ENCODE assay signal across 23 cellular contexts in genomic region chr12:103820881-103821489, GRCh38. TPM values are rescaled to one million over a fixed set of nuclear protein-coding genes. Genes with fewer than 3 reads are reported as not detected.
A peak's percentile ranks its signal among the peaks of the same experiment; 100 is the strongest.
DNase-seq lines count a peak whose midpoint lies in the region; ATAC-seq and TF ChIP-seq lines count a peak whose summit lies in the region.
"Had no signal": no experiment of that assay in that cellular context is flagged by ENCODE, and none has a peak within 500 bp of the region (broad histone marks: within the 10 kb centered on the region; RNA-seq: fewer than 3 reads in every experiment).

No MANE protein-coding gene starts in this region.

- peak overlapping the region; percentile 85 for H2BK20ac ChIP-seq in IMR-90 (ENCODE audit: low read depth, low read length)

- no TSS peak for BruUV-seq in IMR-90 (replicated peaks; lab: Mats Ljungman, UMichigan)

- no peaks in the 10 kb centered on the region; the same call in 1 of the 2 replicates for H3K36me3 ChIP-seq in IMR-90 (ENCODE audit: control insufficient read depth, insufficient read depth, low read length)
- H3K36me3 ChIP-seq in colonic mucosa: no peaks in the 10 kb centered on the region
- no peaks in the 10 kb centered on the region for H3K36me3 ChIP-seq in trophoblast cell (ENCODE audit: control insufficient read depth in 1 of 2, insufficient read depth in 2 of 2, low read length in 2 of 2)
- H3K36me3 ChIP-seq: SJCRH30 had no signal

- H2BK120ac ChIP-seq in IMR-90 (ENCODE audit: low read depth, low read length): peak overlapping the region; percentile 46
- H2BK120ac ChIP-seq in trophoblast cell (ENCODE audit: insufficient read depth, low read length, poor library complexity): no peak overlapping the region

- no CpG with 5 or more reads among the region's 3 CpGs for WGBS in IMR-90 (ENCODE audit: extremely low coverage in 2 of 2, insufficient read length in 1 of 2), 2 experiments
- no CpG with 5 or more reads among the region's 3 CpGs for WGBS in trophoblast cell (ENCODE audit: extremely low coverage, insufficient coverage, insufficient read length)

- H3K4ac ChIP-seq in IMR-90 (ENCODE audit: low read depth, low read length) (peak overlapping the region; percentile 80), trophoblast cell (ENCODE audit: low read depth, low read length) (no peak overlapping the region)

- H3K14ac ChIP-seq in IMR-90 (replicated peaks; ENCODE audit: low read depth, low read length) (peak overlapping the region; percentile 72), trophoblast cell (ENCODE audit: low read length) (no peak overlapping the region)

- H2BK12ac ChIP-seq in trophoblast cell (ENCODE audit: low read length): no peak overlapping the region

- H3K4me1 ChIP-seq in IMR-90 (ENCODE audit: control insufficient read depth, insufficient read depth, low read length) (peaks cover 21% of the 10 kb centered on the region), colonic mucosa (no peaks in the 10 kb centered on the region), trophoblast cell (ENCODE audit: control insufficient read depth in 1 of 2, insufficient read depth in 2 of 2, low read length in 2 of 2) (no peaks in the 10 kb centered on the region)
- H3K4me1 ChIP-seq: SJCRH30 had no signal

- no peak for TF ChIP-seq POLR2A in IMR-90 (IDR thresholded peaks at IDR 0.05; ENCODE audit: low read depth, low read length)

- in situ Hi-C loops in IMR-90 (cut with MboI; ENCODE audit: low sequenced_read_pairs): no loop called here

- DNase-seq in IMR-90 (no peak), colonic mucosa (peak; percentile 13), trophoblast cell (no peak), NCI-H2227 (lab: John Stamatoyannopoulos, UW; ENCODE audit: unreplicated experiment) (no peak), SW480 (ENCODE audit: low spot score) (no peak), NCI-H1105 treated with DMSO at 0.1 percent for 48 hours (lab: John Stamatoyannopoulos, UW) (no peak)
- DNase-seq: CD8-positive, alpha-beta memory T cell; DMS 273 treated with DMSO at 0.1 percent for 48 hours; DMS79; GDM1; KG1; MM.1S; NCI-H1417; NCI-H1694; NCI-H2029 treated with DMSO at 0.1 percent for 48 hours; NCI-H2227 treated with DMSO at 0.1 percent for 48 hours; NCI-H526 treated with DMSO at 0.1 percent for 48 hours; SJCRH30 had no signal

- H3K4me2 ChIP-seq in IMR-90 (ENCODE audit: low read depth, low read length) (no peak overlapping the region), trophoblast cell (ENCODE audit: low read length) (no peak overlapping the region)
- H3K4me2 ChIP-seq: PC-9 had no signal

- H3K79me2 ChIP-seq in trophoblast cell (ENCODE audit: control insufficient read depth, insufficient read depth, low read length, poor library complexity): no peaks in the 10 kb centered on the region

- no peak overlapping the region for H4K12ac ChIP-seq in trophoblast cell (ENCODE audit: low read depth, low read length)

- POLR2A ChIA-PET in IMR-90 (lab: Charles Lee; ENCODE audit: unreplicated experiment): no interaction called here

- H2AFZ ChIP-seq in IMR-90 (replicated peaks; ENCODE audit: low read length, poor library complexity) (peak overlapping the region; percentile 5), trophoblast cell (ENCODE audit: insufficient read depth, low read length, poor library complexity) (no peak overlapping the region)
- H2AFZ ChIP-seq: PC-9 had no signal

- peak overlapping the region; percentile 81 for H2AK5ac ChIP-seq in IMR-90 (ENCODE audit: low read depth, low read length)
- H2AK5ac ChIP-seq in trophoblast cell (ENCODE audit: low read length): no peak overlapping the region

- dilution Hi-C loops in IMR-90 (cut with HindIII; ENCODE audit: low sequenced_read_pairs, unreplicated experiment): no loop called here

- peak overlapping the region; percentile 48; the same call in 2 of the 3 replicates for H2BK15ac ChIP-seq in IMR-90 (ENCODE audit: low read depth, low read length)

- no peak for ATAC-seq in IMR-90 (ENCODE audit: low read depth)
- ATAC-seq in GM19351 (IDR thresholded peaks at IDR 0.05; ENCODE audit: unreplicated experiment): no peak
- ATAC-seq: GM12878, Right ventricle myocardium inferior had no signal

- TF ChIP-seq CTCF in IMR-90 (conservative IDR thresholded peaks at IDR 0.05; ENCODE audit: low read depth, low read length) (no peak), colonic mucosa (IDR thresholded peaks at IDR 0.05) (no peak)

- H4K20me1 ChIP-seq in IMR-90 (ENCODE audit: insufficient read depth, low read length): no peaks in the 10 kb centered on the region; the same call in 1 of the 2 replicates

- H3K23ac ChIP-seq in IMR-90 (ENCODE audit: low read depth, low read length): peak overlapping the region; percentile 63; the same call in 1 of the 2 replicates
- peak overlapping the region; percentile 56 for H3K23ac ChIP-seq in trophoblast cell (ENCODE audit: low read length)

- H3K56ac ChIP-seq in IMR-90 (ENCODE audit: extremely low read depth, insufficient read depth, low read length): no peak overlapping the region

- H2BK5ac ChIP-seq in IMR-90 (ENCODE audit: low read depth, low read length, poor library complexity, severe bottlenecking) (peak overlapping the region; percentile 76), trophoblast cell (ENCODE audit: low read depth, low read length, poor library complexity) (no peak overlapping the region)

- H4K5ac ChIP-seq in IMR-90 (ENCODE audit: low read depth, low read length): no peak overlapping the region

- H3K9me3 ChIP-seq in IMR-90 (ENCODE audit: control insufficient read depth, insufficient read depth, low read length) (no peaks in the 10 kb centered on the region), colonic mucosa (no peaks in the 10 kb centered on the region), trophoblast cell (ENCODE audit: insufficient read depth, low read depth, low read length) (peaks cover 3% of the 10 kb centered on the region)
- H3K9me3 ChIP-seq: SJCRH30 had no signal

- peak overlapping the region; percentile 82 for H4K91ac ChIP-seq in IMR-90 (ENCODE audit: insufficient read depth, low read depth, low read length)
- no peak overlapping the region for H4K91ac ChIP-seq in trophoblast cell (ENCODE audit: low read depth, low read length)

- H2AK9ac ChIP-seq in IMR-90 (replicated peaks; ENCODE audit: low read depth, low read length, poor library complexity): peak overlapping the region; percentile 10

- peaks cover 19% of the 10 kb centered on the region for H3K9me1 ChIP-seq in IMR-90 (ENCODE audit: insufficient read depth, low read length)

- intact Hi-C loops in IMR-90 (cut with micrococcal nuclease) (no loop called here), colonic mucosa (cut with DNase I) (no loop called here)

- no peak overlapping the region for H3K27ac ChIP-seq in IMR-90 (ENCODE audit: insufficient read depth, low read length)
- no peak overlapping the region for H3K27ac ChIP-seq in colonic mucosa
- H3K27ac ChIP-seq in trophoblast cell (ENCODE audit: low read depth, low read length): no peak overlapping the region
- H3K27ac ChIP-seq: C4-2B, PC-9, SJCRH30 had no signal

- H3K79me1 ChIP-seq in IMR-90 (ENCODE audit: low read depth in 1 of 2, low read length in 2 of 2): peaks cover 50 to 68% of the 10 kb centered on the region in 2 experiments
- H3K79me1 ChIP-seq in trophoblast cell (ENCODE audit: low read length): no peaks in the 10 kb centered on the region

- H3K9ac ChIP-seq in IMR-90 (ENCODE audit: low read depth, low read length) (no peak overlapping the region), colonic mucosa (ENCODE audit: low read depth in 2 of 2, low read length in 2 of 2) (no peak overlapping the region), trophoblast cell (ENCODE audit: low read length) (no peak overlapping the region)

- peak overlapping the region; percentile 71 for H3K18ac ChIP-seq in IMR-90 (ENCODE audit: low read depth, low read length)
- no peak overlapping the region for H3K18ac ChIP-seq in trophoblast cell (ENCODE audit: low read length)

- peak overlapping the region; percentile 8 to 22; a peak in 1 of 4 replicates for H4K8ac ChIP-seq in IMR-90 (ENCODE audit: low read depth in 2 of 2, low read length in 2 of 2)
- H4K8ac ChIP-seq in trophoblast cell (ENCODE audit: low read depth, low read length): no peak overlapping the region

- CTCF ChIA-PET in IMR-90 (lab: Yijun Ruan, JAX): no interaction called here

- no peak overlapping the region for H3K4me3 ChIP-seq in IMR-90 (ENCODE audit: insufficient read depth, low read depth, low read length)
- H3K4me3 ChIP-seq in colonic mucosa: no peak overlapping the region
- H3K4me3 ChIP-seq in trophoblast cell (ENCODE audit: low read depth, low read length): no peak overlapping the region
- H3K4me3 ChIP-seq: GM12878, PC-9, SJCRH30 had no signal

- TF ChIP-seq RAD21 in IMR-90 (IDR thresholded peaks at IDR 0.05; ENCODE audit: low read length): no peak

- H3K27me3 ChIP-seq in IMR-90 (ENCODE audit: control insufficient read depth, insufficient read depth, low read length) (no peaks in the 10 kb centered on the region), colonic mucosa (no peaks in the 10 kb centered on the region), trophoblast cell (ENCODE audit: insufficient read depth, low read length) (no peaks in the 10 kb centered on the region)
- H3K27me3 ChIP-seq: SJCRH30 had no signal

TF ChIP-seq in IMR-90, 13 proteins besides CTCF, POLR2A, EP300 and RAD21 (continues in another document):
- TF ChIP-seq BHLHE40 (IDR thresholded peaks at IDR 0.05; ENCODE audit: low read depth, low read length) (no peak), NFE2L2 (IDR thresholded peaks at IDR 0.05; ENCODE audit: low read depth, low read length) (no peak), FOS (IDR thresholded peaks at IDR 0.05; ENCODE audit: low read depth, low read length) (no peak), MAZ (IDR thresholded peaks at IDR 0.05; ENCODE audit: borderline replicate concordance, low read depth, low read length) (no peak), USF2 (IDR thresholded peaks at IDR 0.05; ENCODE audit: low read depth, low read length) (no peak), RFX5 (IDR thresholded peaks at IDR 0.05; ENCODE audit: low read depth, low read length) (no peak), MXI1 (IDR thresholded peaks at IDR 0.05; ENCODE audit: borderline replicate concordance, low read depth, low read length) (no peak), CHD1 (IDR thresholded peaks at IDR 0.05; ENCODE audit: low read depth, low read length) (no peak), MAFK (IDR thresholded peaks at IDR 0.05; ENCODE audit: low read depth, low read length) (no peak), CEBPB (IDR thresholded peaks at IDR 0.05; ENCODE audit: low read depth, low read length) (no peak)

RNA-seq across cellular contexts. Expression of gene NT5DC3, which starts 20.0 kb away (rescaled TPM):
- total RNA-seq in IMR-90 (2012; rRNA removed) (17.6 and 23.1 TPM in 2 replicates), colonic mucosa (10 to 100 TPM; 10.0 to 22.6 TPM)
- 5.6 and 7.3 TPM in 2 replicates for polyA plus RNA-seq in IMR-90 (2012; rRNA removed)
- 2.6 and 3.2 TPM in 2 replicates for polyA plus RNA-seq in IMR-90 (2012; cell fraction: cytosol; rRNA removed)
- 6.3 and 13.5 TPM in 2 replicates for polyA plus RNA-seq in IMR-90 (2012; cell fraction: nucleus; rRNA removed; ENCODE audit: low replicate concordance)
- 5.9 and 6.1 TPM in 2 replicates for polyA plus RNA-seq in trophoblast cell (2013)
